In the genomic region with DNA sequence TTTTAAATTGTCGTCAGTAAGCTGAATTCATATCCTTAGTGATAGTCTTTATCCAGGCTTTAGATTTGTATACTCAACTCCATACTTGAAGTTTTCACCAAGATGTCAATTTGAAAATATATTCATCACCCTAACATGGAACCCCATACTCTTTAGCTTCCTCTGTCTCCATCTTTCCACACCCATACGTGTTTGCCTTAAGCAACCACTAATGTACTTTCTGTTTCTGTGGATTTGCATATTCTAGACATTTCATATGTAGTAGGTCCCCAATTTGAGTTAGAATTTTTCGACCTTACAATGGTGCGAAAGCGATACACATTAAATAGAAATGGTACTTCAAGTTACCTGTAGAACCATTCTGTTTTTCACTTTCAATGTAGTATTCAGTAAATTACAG, we compare ENCODE assay signal across 1 cellular context.
TF ChIP-seq lines count a peak whose summit lies in the region.

No MANE protein-coding gene starts in this region.

TF ChIP-seq in GM23338, 12 proteins besides CTCF, POLR2A, EP300 and RAD21 (continued from another document):
- TF ChIP-seq, protein P1, sequence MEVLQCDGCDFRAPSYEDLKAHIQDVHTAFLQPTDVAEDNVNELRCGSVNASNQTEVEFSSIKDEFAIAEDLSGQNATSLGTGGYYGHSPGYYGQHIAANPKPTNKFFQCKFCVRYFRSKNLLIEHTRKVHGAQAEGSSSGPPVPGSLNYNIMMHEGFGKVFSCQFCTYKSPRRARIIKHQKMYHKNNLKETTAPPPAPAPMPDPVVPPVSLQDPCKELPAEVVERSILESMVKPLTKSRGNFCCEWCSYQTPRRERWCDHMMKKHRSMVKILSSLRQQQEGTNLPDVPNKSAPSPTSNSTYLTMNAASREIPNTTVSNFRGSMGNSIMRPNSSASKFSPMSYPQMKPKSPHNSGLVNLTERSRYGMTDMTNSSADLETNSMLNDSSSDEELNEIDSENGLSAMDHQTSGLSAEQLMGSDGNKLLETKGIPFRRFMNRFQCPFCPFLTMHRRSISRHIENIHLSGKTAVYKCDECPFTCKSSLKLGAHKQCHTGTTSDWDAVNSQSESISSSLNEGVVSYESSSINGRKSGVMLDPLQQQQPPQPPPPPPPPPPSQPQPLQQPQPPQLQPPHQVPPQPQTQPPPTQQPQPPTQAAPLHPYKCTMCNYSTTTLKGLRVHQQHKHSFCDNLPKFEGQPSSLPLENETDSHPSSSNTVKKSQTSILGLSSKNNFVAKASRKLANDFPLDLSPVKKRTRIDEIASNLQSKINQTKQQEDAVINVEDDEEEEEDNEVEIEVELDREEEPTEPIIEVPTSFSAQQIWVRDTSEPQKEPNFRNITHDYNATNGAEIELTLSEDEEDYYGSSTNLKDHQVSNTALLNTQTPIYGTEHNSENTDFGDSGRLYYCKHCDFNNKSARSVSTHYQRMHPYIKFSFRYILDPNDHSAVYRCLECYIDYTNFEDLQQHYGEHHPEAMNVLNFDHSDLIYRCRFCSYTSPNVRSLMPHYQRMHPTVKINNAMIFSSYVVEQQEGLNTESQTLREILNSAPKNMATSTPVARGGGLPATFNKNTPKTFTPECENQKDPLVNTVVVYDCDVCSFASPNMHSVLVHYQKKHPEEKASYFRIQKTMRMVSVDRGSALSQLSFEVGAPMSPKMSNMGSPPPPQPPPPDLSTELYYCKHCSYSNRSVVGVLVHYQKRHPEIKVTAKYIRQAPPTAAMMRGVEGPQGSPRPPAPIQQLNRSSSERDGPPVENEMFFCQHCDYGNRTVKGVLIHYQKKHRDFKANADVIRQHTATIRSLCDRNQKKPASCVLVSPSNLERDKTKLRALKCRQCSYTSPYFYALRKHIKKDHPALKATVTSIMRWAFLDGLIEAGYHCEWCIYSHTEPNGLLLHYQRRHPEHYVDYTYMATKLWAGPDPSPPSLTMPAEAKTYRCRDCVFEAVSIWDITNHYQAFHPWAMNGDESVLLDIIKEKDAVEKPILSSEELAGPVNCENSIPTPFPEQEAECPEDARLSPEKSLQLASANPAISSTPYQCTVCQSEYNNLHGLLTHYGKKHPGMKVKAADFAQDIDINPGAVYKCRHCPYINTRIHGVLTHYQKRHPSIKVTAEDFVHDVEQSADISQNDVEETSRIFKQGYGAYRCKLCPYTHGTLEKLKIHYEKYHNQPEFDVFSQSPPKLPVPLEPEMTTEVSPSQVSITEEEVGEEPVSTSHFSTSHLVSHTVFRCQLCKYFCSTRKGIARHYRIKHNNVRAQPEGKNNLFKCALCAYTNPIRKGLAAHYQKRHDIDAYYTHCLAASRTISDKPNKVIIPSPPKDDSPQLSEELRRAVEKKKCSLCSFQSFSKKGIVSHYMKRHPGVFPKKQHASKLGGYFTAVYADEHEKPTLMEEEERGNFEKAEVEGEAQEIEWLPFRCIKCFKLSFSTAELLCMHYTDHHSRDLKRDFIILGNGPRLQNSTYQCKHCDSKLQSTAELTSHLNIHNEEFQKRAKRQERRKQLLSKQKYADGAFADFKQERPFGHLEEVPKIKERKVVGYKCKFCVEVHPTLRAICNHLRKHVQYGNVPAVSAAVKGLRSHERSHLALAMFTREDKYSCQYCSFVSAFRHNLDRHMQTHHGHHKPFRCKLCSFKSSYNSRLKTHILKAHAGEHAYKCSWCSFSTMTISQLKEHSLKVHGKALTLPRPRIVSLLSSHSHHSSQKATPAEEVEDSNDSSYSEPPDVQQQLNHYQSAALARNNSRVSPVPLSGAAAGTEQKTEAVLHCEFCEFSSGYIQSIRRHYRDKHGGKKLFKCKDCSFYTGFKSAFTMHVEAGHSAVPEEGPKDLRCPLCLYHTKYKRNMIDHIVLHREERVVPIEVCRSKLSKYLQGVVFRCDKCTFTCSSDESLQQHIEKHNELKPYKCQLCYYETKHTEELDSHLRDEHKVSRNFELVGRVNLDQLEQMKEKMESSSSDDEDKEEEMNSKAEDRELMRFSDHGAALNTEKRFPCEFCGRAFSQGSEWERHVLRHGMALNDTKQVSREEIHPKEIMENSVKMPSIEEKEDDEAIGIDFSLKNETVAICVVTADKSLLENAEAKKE (CRISPR knock-in tag; IDR thresholded peaks at IDR 0.05): no peak
- TF ChIP-seq STAT1 (IDR thresholded peaks at IDR 0.05; ENCODE audit: unreplicated experiment) (no peak), CREB1 (CRISPR knock-in tag; IDR thresholded peaks at IDR 0.05; ENCODE audit: low read depth) (no peak)
- TF ChIP-seq, protein P2, sequence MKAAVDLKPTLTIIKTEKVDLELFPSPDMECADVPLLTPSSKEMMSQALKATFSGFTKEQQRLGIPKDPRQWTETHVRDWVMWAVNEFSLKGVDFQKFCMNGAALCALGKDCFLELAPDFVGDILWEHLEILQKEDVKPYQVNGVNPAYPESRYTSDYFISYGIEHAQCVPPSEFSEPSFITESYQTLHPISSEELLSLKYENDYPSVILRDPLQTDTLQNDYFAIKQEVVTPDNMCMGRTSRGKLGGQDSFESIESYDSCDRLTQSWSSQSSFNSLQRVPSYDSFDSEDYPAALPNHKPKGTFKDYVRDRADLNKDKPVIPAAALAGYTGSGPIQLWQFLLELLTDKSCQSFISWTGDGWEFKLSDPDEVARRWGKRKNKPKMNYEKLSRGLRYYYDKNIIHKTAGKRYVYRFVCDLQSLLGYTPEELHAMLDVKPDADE (IDR thresholded peaks at IDR 0.05): no peak
- TF ChIP-seq, protein P3, sequence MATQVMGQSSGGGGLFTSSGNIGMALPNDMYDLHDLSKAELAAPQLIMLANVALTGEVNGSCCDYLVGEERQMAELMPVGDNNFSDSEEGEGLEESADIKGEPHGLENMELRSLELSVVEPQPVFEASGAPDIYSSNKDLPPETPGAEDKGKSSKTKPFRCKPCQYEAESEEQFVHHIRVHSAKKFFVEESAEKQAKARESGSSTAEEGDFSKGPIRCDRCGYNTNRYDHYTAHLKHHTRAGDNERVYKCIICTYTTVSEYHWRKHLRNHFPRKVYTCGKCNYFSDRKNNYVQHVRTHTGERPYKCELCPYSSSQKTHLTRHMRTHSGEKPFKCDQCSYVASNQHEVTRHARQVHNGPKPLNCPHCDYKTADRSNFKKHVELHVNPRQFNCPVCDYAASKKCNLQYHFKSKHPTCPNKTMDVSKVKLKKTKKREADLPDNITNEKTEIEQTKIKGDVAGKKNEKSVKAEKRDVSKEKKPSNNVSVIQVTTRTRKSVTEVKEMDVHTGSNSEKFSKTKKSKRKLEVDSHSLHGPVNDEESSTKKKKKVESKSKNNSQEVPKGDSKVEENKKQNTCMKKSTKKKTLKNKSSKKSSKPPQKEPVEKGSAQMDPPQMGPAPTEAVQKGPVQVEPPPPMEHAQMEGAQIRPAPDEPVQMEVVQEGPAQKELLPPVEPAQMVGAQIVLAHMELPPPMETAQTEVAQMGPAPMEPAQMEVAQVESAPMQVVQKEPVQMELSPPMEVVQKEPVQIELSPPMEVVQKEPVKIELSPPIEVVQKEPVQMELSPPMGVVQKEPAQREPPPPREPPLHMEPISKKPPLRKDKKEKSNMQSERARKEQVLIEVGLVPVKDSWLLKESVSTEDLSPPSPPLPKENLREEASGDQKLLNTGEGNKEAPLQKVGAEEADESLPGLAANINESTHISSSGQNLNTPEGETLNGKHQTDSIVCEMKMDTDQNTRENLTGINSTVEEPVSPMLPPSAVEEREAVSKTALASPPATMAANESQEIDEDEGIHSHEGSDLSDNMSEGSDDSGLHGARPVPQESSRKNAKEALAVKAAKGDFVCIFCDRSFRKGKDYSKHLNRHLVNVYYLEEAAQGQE (IDR thresholded peaks at IDR 0.05; ENCODE audit: unreplicated experiment): no peak
TF ChIP-seq in GM23338: peak in this region for 0.
